In genomic region chr7:129568240-129568639, GRCh38 we compare ENCODE assay signal across 16 cellular contexts.
"Had no signal": no experiment of that assay in that cellular context is flagged by ENCODE, and none has a peak within 500 bp of the region (broad histone marks: within the 10 kb centered on the region; RNA-seq: fewer than 3 reads in every experiment).

No MANE protein-coding gene starts in this region.

- H3K36me3 Mint-ChIP-seq: mesothelial cell of epicardium had no signal

- H3K27ac Mint-ChIP-seq: immature natural killer cell, mesothelial cell of epicardium had no signal

- ATAC-seq: foreskin keratinocyte, gastroesophageal sphincter, heart left ventricle, left cardiac atrium, left lung, left ventricle myocardium superior, lower lobe of right lung, mucosa of descending colon had no signal

- DNase-seq: dermis blood vessel endothelial cell; dorsolateral prefrontal cortex; effector CD4-positive, alpha-beta T cell; effector memory CD4-positive, alpha-beta T cell; foreskin keratinocyte; heart left ventricle; hypothalamus; immature natural killer cell; left cardiac atrium; left lung; left ventricle myocardium superior; lower lobe of right lung; mesenchymal stem cell; mucosa of descending colon had no signal

- H3K4me1 Mint-ChIP-seq: mesothelial cell of epicardium had no signal

- H3K4me3 Mint-ChIP-seq: immature natural killer cell, mesothelial cell of epicardium had no signal
